In the genomic region with DNA sequence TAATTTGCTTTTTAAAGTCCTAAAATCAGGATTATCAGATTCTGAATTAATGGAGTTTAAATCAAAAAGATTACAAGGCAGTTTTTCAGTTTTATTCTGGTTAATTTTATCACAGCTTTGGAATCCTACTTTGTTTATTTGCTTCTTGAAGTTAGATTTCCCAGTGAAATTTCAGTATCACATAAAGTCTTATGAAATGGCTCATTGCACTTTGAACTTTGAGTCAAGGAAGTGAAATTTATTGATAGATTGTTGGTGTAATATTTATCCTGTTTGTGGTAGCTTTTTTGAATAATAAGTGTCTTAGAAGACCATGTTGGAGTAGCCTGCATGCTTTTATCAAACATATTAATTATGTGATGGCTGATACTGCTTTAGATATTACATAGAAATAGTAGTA, we compare ENCODE assay signal across 25 cellular contexts.
DNase-seq lines count a peak whose midpoint lies in the region; ATAC-seq, FAIRE-seq and TF ChIP-seq lines count a peak whose summit lies in the region.
"Had no signal": no experiment of that assay in that cellular context is flagged by ENCODE, and none has a peak within 500 bp of the region (broad histone marks: within the 10 kb centered on the region; RNA-seq: fewer than 3 reads in every experiment).

No MANE protein-coding gene starts in this region.

- CTCF ChIA-PET in A549 (lab: Yijun Ruan, JAX), result no interaction called here

- no peak for ATAC-seq in A549
- peak; percentile 49 for ATAC-seq in left colon
- ATAC-seq in GM21423 (IDR thresholded peaks at IDR 0.05; ENCODE audit: unreplicated experiment), result no peak
- ATAC-seq: CD8-positive, alpha-beta T cell; K562 had no signal

- H3K4me1 ChIP-seq in A549 (peaks cover 38% of the 10 kb centered on the region), small intestine (ENCODE audit: control insufficient read depth in 2 of 2, insufficient read depth in 1 of 2, low read depth in 1 of 2, low read length in 1 of 2) (peaks cover 0 to 4% of the 10 kb centered on the region in 2 donors), sigmoid colon (peaks cover 0 to 2% (median 1%) of the 10 kb centered on the region in 4 donors)

- no peaks in the 10 kb centered on the region for H3K27me3 ChIP-seq in small intestine (ENCODE audit: control insufficient read depth in 2 of 2, insufficient read depth in 2 of 2, low read length in 2 of 2)
- H3K27me3 ChIP-seq in sigmoid colon, result no peaks in the 10 kb centered on the region
- H3K27me3 ChIP-seq: MG63 had no signal

- H3K9me3 ChIP-seq in A549 (no peaks in the 10 kb centered on the region), KOPT-K1 (ENCODE audit: insufficient read depth, low read length, poor library complexity, severe bottlenecking) (no peaks in the 10 kb centered on the region), small intestine (ENCODE audit: control insufficient read depth, low read depth) (no peaks in the 10 kb centered on the region), sigmoid colon (no peaks in the 10 kb centered on the region)
- H3K9me3 ChIP-seq: MG63, SK-N-SH had no signal

- TF ChIP-seq POLR2A in A549 (IDR thresholded peaks at IDR 0.05; ENCODE audit: low read length), result no peak
- TF ChIP-seq POLR2A in sigmoid colon (IDR thresholded peaks at IDR 0.05), result no peak

- H3K4me2 ChIP-seq in A549, result peak overlapping the region; percentile 42
- H3K4me2 ChIP-seq: SK-N-SH had no signal

- H3K4me3 ChIP-seq in A549, result no peak overlapping the region
- no peak overlapping the region for H3K4me3 ChIP-seq in small intestine (ENCODE audit: low read depth in 1 of 2, low read length in 2 of 2)
- no peak overlapping the region for H3K4me3 ChIP-seq in sigmoid colon
- H3K4me3 ChIP-seq: K562, MG63 had no signal

- no peak for TF ChIP-seq EP300 in A549 (IDR thresholded peaks at IDR 0.05)
- TF ChIP-seq EP300 in sigmoid colon (IDR thresholded peaks at IDR 0.05), result no peak

- POLR2A ChIA-PET in A549 (lab: Yijun Ruan, JAX), result no interaction called here

- peaks cover 83% of the 10 kb centered on the region for H3K36me3 ChIP-seq in KOPT-K1 (ENCODE audit: insufficient read depth, low read length)
- peaks cover 0 to 2% of the 10 kb centered on the region in 2 donors for H3K36me3 ChIP-seq in small intestine (ENCODE audit: control insufficient read depth in 2 of 2, insufficient read depth in 2 of 2, low read length in 2 of 2)
- peaks cover 0 to 80% (median 16%) of the 10 kb centered on the region in 4 donors for H3K36me3 ChIP-seq in sigmoid colon

- no peak for TF ChIP-seq RAD21 in A549 (conservative IDR thresholded peaks at IDR 0.05 in 1 of 2, IDR thresholded peaks at IDR 0.05 in 1 of 2)

- no peak for FAIRE-seq in A549 (lab: Jason Lieb, UNC)
- no peak for FAIRE-seq in small intestine (lab: Jason Lieb, UNC)
- FAIRE-seq: GM12891, H54, K562 had no signal

- H3K27ac ChIP-seq in A549, result no peak overlapping the region
- peak overlapping the region; percentile 91 for H3K27ac ChIP-seq in KOPT-K1 (ENCODE audit: low read depth, low read length, poor library complexity, severe bottlenecking)
- H3K27ac ChIP-seq in small intestine (ENCODE audit: low read depth in 1 of 2, low read length in 1 of 2), result no peak overlapping the region
- no peak overlapping the region for H3K27ac ChIP-seq in sigmoid colon

- intact Hi-C loops in left colon (cut with DNase I, micrococcal nuclease) (no loop called here), sigmoid colon (cut with DNase I) (no loop called here)

- DNase-seq in A549 (ENCODE audit: low read depth in 1 of 2, low spot score in 1 of 2), result no peak
- DNase-seq in left colon, result no peak
- peak; percentile 66 for DNase-seq in small intestine
- DNase-seq in sigmoid colon, result no peak
- DNase-seq in mucosa of gallbladder (ENCODE audit: low spot score), result no peak
- DNase-seq: AML-193; C1 segment of cervical spinal cord; Caco-2; CD8-positive, alpha-beta T cell; DMS 273 treated with DMSO at 0.1 percent for 48 hours; DMS79; GF-D8; MG63; NCI-H1105 treated with DMSO at 0.1 percent for 48 hours; NCI-H2029; NCI-H446; NCI-H524 treated with DMSO at 0.1 percent for 48 hours; NCI-H774; SIG-M5; SK-N-SH had no signal

- TF ChIP-seq CTCF in A549 (IDR thresholded peaks at IDR 0.05), result no peak
- TF ChIP-seq CTCF in sigmoid colon (IDR thresholded peaks at IDR 0.05), result no peak

TF ChIP-seq in A549, 52 proteins besides CTCF, POLR2A, EP300 and RAD21:
- TF ChIP-seq HOXB5 (CRISPR knock-in tag; IDR thresholded peaks at IDR 0.05), result no peak
- TF ChIP-seq, protein P1, sequence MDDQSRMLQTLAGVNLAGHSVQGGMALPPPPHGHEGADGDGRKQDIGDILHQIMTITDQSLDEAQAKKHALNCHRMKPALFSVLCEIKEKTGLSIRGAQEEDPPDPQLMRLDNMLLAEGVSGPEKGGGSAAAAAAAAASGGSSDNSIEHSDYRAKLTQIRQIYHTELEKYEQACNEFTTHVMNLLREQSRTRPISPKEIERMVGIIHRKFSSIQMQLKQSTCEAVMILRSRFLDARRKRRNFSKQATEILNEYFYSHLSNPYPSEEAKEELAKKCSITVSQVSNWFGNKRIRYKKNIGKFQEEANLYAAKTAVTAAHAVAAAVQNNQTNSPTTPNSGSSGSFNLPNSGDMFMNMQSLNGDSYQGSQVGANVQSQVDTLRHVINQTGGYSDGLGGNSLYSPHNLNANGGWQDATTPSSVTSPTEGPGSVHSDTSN (IDR thresholded peaks at IDR 0.05), result no peak
- no peak for TF ChIP-seq CHD4 (IDR thresholded peaks at IDR 0.05; ENCODE audit: borderline replicate concordance)
- no peak for TF ChIP-seq HMGXB4 (CRISPR knock-in tag; IDR thresholded peaks at IDR 0.05; ENCODE audit: borderline replicate concordance)
- TF ChIP-seq SMC3 (IDR thresholded peaks at IDR 0.05), result no peak
- TF ChIP-seq TFCP2L1 (CRISPR knock-in tag; IDR thresholded peaks at IDR 0.05), result no peak
- TF ChIP-seq PHF8 (IDR thresholded peaks at IDR 0.05; ENCODE audit: borderline replicate concordance, low read depth), result no peak
- no peak for TF ChIP-seq CBX2 (IDR thresholded peaks at IDR 0.05; ENCODE audit: borderline replicate concordance, low read depth)
- TF ChIP-seq MYC (IDR thresholded peaks at IDR 0.05; ENCODE audit: borderline replicate concordance, low read length), result no peak
- no peak for TF ChIP-seq RARB (CRISPR knock-in tag; IDR thresholded peaks at IDR 0.05)
- no peak for TF ChIP-seq FOSB (CRISPR knock-in tag; IDR thresholded peaks at IDR 0.05)
- TF ChIP-seq EHF (CRISPR knock-in tag; IDR thresholded peaks at IDR 0.05), result no peak
- TF ChIP-seq NR3C1 (IDR thresholded peaks at IDR 0.05), result no peak
- no peak for TF ChIP-seq ZSCAN20 (CRISPR knock-in tag; IDR thresholded peaks at IDR 0.05)
- no peak for TF ChIP-seq KDM5A (IDR thresholded peaks at IDR 0.05)
- no peak for TF ChIP-seq SREBF2 (IDR thresholded peaks at IDR 0.05)
- TF ChIP-seq, protein P2, sequence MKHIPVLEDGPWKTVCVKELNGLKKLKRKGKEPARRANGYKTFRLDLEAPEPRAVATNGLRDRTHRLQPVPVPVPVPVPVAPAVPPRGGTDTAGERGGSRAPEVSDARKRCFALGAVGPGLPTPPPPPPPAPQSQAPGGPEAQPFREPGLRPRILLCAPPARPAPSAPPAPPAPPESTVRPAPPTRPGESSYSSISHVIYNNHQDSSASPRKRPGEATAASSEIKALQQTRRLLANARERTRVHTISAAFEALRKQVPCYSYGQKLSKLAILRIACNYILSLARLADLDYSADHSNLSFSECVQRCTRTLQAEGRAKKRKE (CRISPR knock-in tag; IDR thresholded peaks at IDR 0.05; ENCODE audit: low read depth), result no peak
- TF ChIP-seq HDAC2 (IDR thresholded peaks at IDR 0.05), result no peak
- TF ChIP-seq, protein P3, sequence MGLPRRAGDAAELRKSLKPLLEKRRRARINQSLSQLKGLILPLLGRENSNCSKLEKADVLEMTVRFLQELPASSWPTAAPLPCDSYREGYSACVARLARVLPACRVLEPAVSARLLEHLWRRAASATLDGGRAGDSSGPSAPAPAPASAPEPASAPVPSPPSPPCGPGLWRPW (IDR thresholded peaks at IDR 0.05), result no peak
- no peak for TF ChIP-seq MAFK (IDR thresholded peaks at IDR 0.05; ENCODE audit: partially characterized antibody)
